12 cellular contexts compared by ENCODE assay signal in genomic region chr4:169293343-169294176, GRCh38. TPM values are rescaled to one million over a fixed set of nuclear protein-coding genes. Genes with fewer than 3 reads are reported as not detected.
A peak's percentile ranks its signal among the peaks of the same experiment; 100 is the strongest.
DNase-seq lines count a peak whose midpoint lies in the region; ATAC-seq and TF ChIP-seq lines count a peak whose summit lies in the region.
"Had no signal": no experiment of that assay in that cellular context is flagged by ENCODE, and none has a peak within 500 bp of the region (broad histone marks: within the 10 kb centered on the region; RNA-seq: fewer than 3 reads in every experiment).

No MANE protein-coding gene starts in this region.

- H3K4me3 ChIP-seq in left lung = no peak overlapping the region
- H3K4me3 ChIP-seq: K562 had no signal

- ATAC-seq in GM18520 (IDR thresholded peaks at IDR 0.05; ENCODE audit: unreplicated experiment) (peak; percentile 59), GM21825 (IDR thresholded peaks at IDR 0.05; ENCODE audit: unreplicated experiment) (peak; percentile 90), HG03469 (IDR thresholded peaks at IDR 0.05; ENCODE audit: unreplicated experiment) (peak; percentile 76), left lung (peak; percentile 23)
- no peak for ATAC-seq in activated CD4-positive, CD25-positive, alpha-beta regulatory T cell treated with anti-CD3 and anti-CD28 coated beads, Interleukin-2, amount 50 U/mL, for 24 hours
- ATAC-seq: activated T-helper 17 cell treated with anti-CD3 and anti-CD28 coated beads, Interleukin-2, amount 50 U/mL, for 72 hours; K562; SK-N-SH treated with all-trans-retinoic acid at 6 μM for 48 hours had no signal

- no peaks in the 10 kb centered on the region for H3K36me3 ChIP-seq in left lung

- peaks cover 0 to 12% of the 10 kb centered on the region in 2 donors for H3K4me1 ChIP-seq in left lung

- DNase-seq in left lung (no peak), T-helper 1 cell (no peak), NCI-H146 (lab: John Stamatoyannopoulos, UW) (no peak), DMS114 treated with DMSO at 0.1 percent for 48 hours (lab: John Stamatoyannopoulos, UW; ENCODE audit: unreplicated experiment) (no peak)
- DNase-seq: DND-41 had no signal

- H3K9me3 ChIP-seq in left lung = no peaks in the 10 kb centered on the region

- H3K27me3 ChIP-seq in left lung = no peaks in the 10 kb centered on the region

- H3K27ac ChIP-seq in left lung = peak overlapping the region in 1 of 2 donors; percentile 52

- intact Hi-C loops in left lung (cut with DNase I) = no loop called here

- no peak for TF ChIP-seq CTCF in left lung (IDR thresholded peaks at IDR 0.05)

RNA-seq across cellular contexts. Expression of gene SH3RF1, which starts 22.8 kb away (rescaled TPM):
- 10 to 100 TPM; 24.0 to 39.4 TPM for total RNA-seq in left lung

Comparison
In these comparisons a context has a peak if more than half of its experiments do, and no peak if none do; other contexts are left out.
1. ATAC-seq: peak in GM18520 (single experiment), GM21825 (single experiment), HG03469 (single experiment) and left lung (single experiment); none in activated CD4-positive, CD25-positive, alpha-beta regulatory T cell treated with anti-CD3 and anti-CD28 coated beads, Interleukin-2, amount 50 U/mL, for 24 hours (0 of 2).